ENCODE assay signal across 15 cellular contexts in genomic region chr15:83927704-83928391, GRCh38.
DNase-seq lines count a peak whose midpoint lies in the region; ATAC-seq and TF ChIP-seq lines count a peak whose summit lies in the region.
"Had no signal": no experiment of that assay in that cellular context is flagged by ENCODE, and none has a peak within 500 bp of the region (broad histone marks: within the 10 kb centered on the region; RNA-seq: fewer than 3 reads in every experiment).

No MANE protein-coding gene starts in this region.

- H3K9me3 Mint-ChIP-seq in activated CD4-positive, alpha-beta T cell treated with anti-CD3 and anti-CD28 coated beads for 36 hours (ENCODE audit: low read depth): no peaks in the 10 kb centered on the region
- H3K9me3 Mint-ChIP-seq in T-helper 2 cell treated with Interferon-gamma antibody and Interleukin-4, amounts not matched to agents 5 μg/mL and 100 μg/mL, for 36 hours: peaks cover 13% of the 10 kb centered on the region
- H3K9me3 Mint-ChIP-seq in progenitor cell of endocrine pancreas (ENCODE audit: low read depth): peaks cover under 1% of the 10 kb centered on the region

- intact Hi-C loops in activated CD4-positive, alpha-beta T cell treated with anti-CD3 and anti-CD28 coated beads for 36 hours (cut with DNase I, micrococcal nuclease): loop anchor here in 1 of 2 experiments (1.0 kb wide), 1 partner anchor 9 kb away; no protein-coding TSS in a partner anchor

- no peak for TF ChIP-seq CTCF in progenitor cell of endocrine pancreas (IDR thresholded peaks at IDR 0.05; ENCODE audit: unreplicated experiment)

- CTCF ChIA-PET in activated CD4-positive, alpha-beta T cell treated with anti-CD3 and anti-CD28 coated beads for 36 hours (lab: Charles Lee): no interaction called here

- no peaks in the 10 kb centered on the region for H3K36me3 Mint-ChIP-seq in activated CD4-positive, alpha-beta T cell treated with anti-CD3 and anti-CD28 coated beads for 36 hours (ENCODE audit: low read depth)
- H3K36me3 Mint-ChIP-seq in T-helper 2 cell treated with Interferon-gamma antibody and Interleukin-4, amounts not matched to agents 5 μg/mL and 100 μg/mL, for 36 hours (ENCODE audit: low read depth): peaks cover 10% of the 10 kb centered on the region
- H3K36me3 Mint-ChIP-seq in progenitor cell of endocrine pancreas (ENCODE audit: insufficient read depth): no peaks in the 10 kb centered on the region

- peaks cover 15% of the 10 kb centered on the region for H3K4me1 Mint-ChIP-seq in activated CD4-positive, alpha-beta T cell treated with anti-CD3 and anti-CD28 coated beads for 36 hours
- H3K4me1 Mint-ChIP-seq in T-helper 2 cell treated with Interferon-gamma antibody and Interleukin-4, amounts not matched to agents 5 μg/mL and 100 μg/mL, for 36 hours (ENCODE audit: low read depth): peaks cover 34% of the 10 kb centered on the region
- peaks cover 2% of the 10 kb centered on the region for H3K4me1 Mint-ChIP-seq in progenitor cell of endocrine pancreas (ENCODE audit: low read depth)
- H3K4me1 Mint-ChIP-seq: activated B cell treated with CpG ODN at 0.5 μM for 24 hours had no signal

- no peak for DNase-seq in activated CD4-positive, alpha-beta T cell treated with anti-CD3 and anti-CD28 coated beads for 36 hours
- DNase-seq in activated CD4-positive, alpha-beta T cell treated with anti-CD3 and anti-CD28 coated beads for 48 hours: no peak
- DNase-seq in T-helper 2 cell treated with Interferon-gamma antibody and Interleukin-4, amounts not matched to agents 5 μg/mL and 100 μg/mL, for 36 hours (ENCODE audit: low spot score): no peak
- DNase-seq in progenitor cell of endocrine pancreas (ENCODE audit: low spot score, unreplicated experiment) (no peak), SIG-M5 (lab: John Stamatoyannopoulos, UW) (no peak), NOMO-1 treated with dmso at 0.1 percent for 144 hours (lab: John Stamatoyannopoulos, UW; ENCODE audit: unreplicated experiment) (no peak)
- DNase-seq: activated B cell treated with CpG ODN at 0.5 μM for 24 hours; adrenal gland; DMS79 treated with DMSO at 0.1 percent for 48 hours; effector CD8-positive, alpha-beta T cell; GOT3; KG1; NCI-H2171 treated with DMSO at 0.1 percent for 48 hours had no signal

- H3K4me3 Mint-ChIP-seq in activated CD4-positive, alpha-beta T cell treated with anti-CD3 and anti-CD28 coated beads for 36 hours: no peak overlapping the region
- peak overlapping the region; percentile 68 for H3K4me3 Mint-ChIP-seq in T-helper 2 cell treated with Interferon-gamma antibody and Interleukin-4, amounts not matched to agents 5 μg/mL and 100 μg/mL, for 36 hours
- no peak overlapping the region for H3K4me3 Mint-ChIP-seq in progenitor cell of endocrine pancreas (ENCODE audit: low read depth)
- H3K4me3 Mint-ChIP-seq: activated B cell treated with CpG ODN at 0.5 μM for 24 hours had no signal

- H3K27ac Mint-ChIP-seq in activated CD4-positive, alpha-beta T cell treated with anti-CD3 and anti-CD28 coated beads for 36 hours: no peak overlapping the region
- peak overlapping the region; percentile 87 for H3K27ac Mint-ChIP-seq in T-helper 2 cell treated with Interferon-gamma antibody and Interleukin-4, amounts not matched to agents 5 μg/mL and 100 μg/mL, for 36 hours
- H3K27ac Mint-ChIP-seq in progenitor cell of endocrine pancreas: no peak overlapping the region
- H3K27ac Mint-ChIP-seq: activated B cell treated with CpG ODN at 0.5 μM for 24 hours had no signal

- H3K27me3 Mint-ChIP-seq in activated CD4-positive, alpha-beta T cell treated with anti-CD3 and anti-CD28 coated beads for 36 hours: peaks cover 14% of the 10 kb centered on the region
- H3K27me3 Mint-ChIP-seq in T-helper 2 cell treated with Interferon-gamma antibody and Interleukin-4, amounts not matched to agents 5 μg/mL and 100 μg/mL, for 36 hours (ENCODE audit: low read depth): peaks cover 2% of the 10 kb centered on the region
- no peaks in the 10 kb centered on the region for H3K27me3 Mint-ChIP-seq in progenitor cell of endocrine pancreas
- H3K27me3 Mint-ChIP-seq: activated B cell treated with CpG ODN at 0.5 μM for 24 hours had no signal

- ATAC-seq in activated CD4-positive, alpha-beta T cell treated with anti-CD3 and anti-CD28 coated beads for 36 hours: peak; percentile 45
- peak; percentile 26 for ATAC-seq in GM21367 (IDR thresholded peaks at IDR 0.05; ENCODE audit: unreplicated experiment)
- peak; percentile 34 for ATAC-seq in HG03025 (IDR thresholded peaks at IDR 0.05; ENCODE audit: low FRiP score, unreplicated experiment)

- POLR2A ChIA-PET in activated CD4-positive, alpha-beta T cell treated with anti-CD3 and anti-CD28 coated beads for 36 hours (lab: Charles Lee): no interaction called here
